In genomic region chr19:57025491-57025890, GRCh38 we compare ENCODE assay signal across 11 cellular contexts.
"Had no signal": no experiment of that assay in that cellular context is flagged by ENCODE, and none has a peak within 500 bp of the region (broad histone marks: within the 10 kb centered on the region; RNA-seq: fewer than 3 reads in every experiment).

No MANE protein-coding gene starts in this region.

- H3K4me3 Mint-ChIP-seq: GM23338, H9, HFFc6 had no signal

- H3K4me1 ChIP-seq: HAP-1 had no signal

- ATAC-seq: GM23338, HCT116 had no signal

- H3K27ac ChIP-seq: GM23248 had no signal

- DNase-seq: GM23248, GOT3, H7, H9, HCEC 1CT, HFFc6 had no signal

- H2AFZ ChIP-seq: GM23248, GM23338 had no signal

- H3K4me1 Mint-ChIP-seq: GM23338, H9 had no signal

- H3K4me3 ChIP-seq: GM23248, GM23338, HAP-1 had no signal

- H3K36me3 ChIP-seq: HAP-1 had no signal

- H3K4me2 ChIP-seq: GM23338 had no signal

- H3K9ac ChIP-seq: GM23248 had no signal

- FAIRE-seq: H1, H54 had no signal

- H3K9me3 ChIP-seq: HAP-1 had no signal

- H3K27ac Mint-ChIP-seq: GM23338, H9, HFFc6 had no signal
